ENCODE assay signal across 22 cellular contexts in genomic region chr11:63952570-63952969, GRCh38. TPM values are rescaled to one million over a fixed set of nuclear protein-coding genes. Genes with fewer than 3 reads are reported as not detected.
DNase-seq lines count a peak whose midpoint lies in the region; ATAC-seq and TF ChIP-seq lines count a peak whose summit lies in the region.
"Had no signal": no experiment of that assay in that cellular context is flagged by ENCODE, and none has a peak within 500 bp of the region (broad histone marks: within the 10 kb centered on the region; RNA-seq: fewer than 3 reads in every experiment).

No MANE protein-coding gene starts in this region.

- no CpG with 5 or more reads among the region's 4 CpGs for WGBS in mesendoderm (ENCODE audit: extremely low coverage, insufficient coverage, low lambda C conversion rate)

- in situ Hi-C loops in KBM-7 (cut with MboI; ENCODE audit: low pct_unique_long_range_greater_than_20kb, low sequenced_read_pairs), result no loop called here

- POLR2A ChIA-PET in CD4-positive, alpha-beta T cell (lab: Charles Lee), result no interaction called here

- peaks cover 1% of the 10 kb centered on the region for H3K4me1 ChIP-seq in mesendoderm (ENCODE audit: control insufficient read depth, low read depth, low read length)
- H3K4me1 ChIP-seq: gastrocnemius medialis, neural progenitor cell had no signal

- no peaks in the 10 kb centered on the region for H3K9me3 Mint-ChIP-seq in CD4-positive, alpha-beta T cell
- no peaks in the 10 kb centered on the region for H3K9me3 Mint-ChIP-seq in activated T-helper 2 cell treated with anti-CD3 and anti-CD28 coated beads, Interferon-gamma antibody, Interleukin-2, Interleukin-4, amounts not matched to agents 10 μg/mL and 5 μg/mL and 100 μg/mL, durations not matched to agents 14 hours and 24 hours and 36 hours
- H3K9me3 Mint-ChIP-seq: activated B cell treated with CpG ODN at 0.5 μM for 24 hours, brain, neural progenitor cell had no signal

- H3K4me3 ChIP-seq in mesendoderm (ENCODE audit: low read length), result no peak overlapping the region
- H3K4me3 ChIP-seq: gastrocnemius medialis, neural progenitor cell had no signal

- no peak overlapping the region for H3K27ac ChIP-seq in CD4-positive, alpha-beta T cell (ENCODE audit: low read depth, low read length)
- H3K27ac ChIP-seq in mesendoderm (ENCODE audit: low read depth, low read length), result no peak overlapping the region
- H3K27ac ChIP-seq: gastrocnemius medialis, KMS-11, neural progenitor cell had no signal

- ATAC-seq in CD4-positive, alpha-beta T cell (ENCODE audit: poor library complexity), result no peak
- ATAC-seq in GM21786 (IDR thresholded peaks at IDR 0.05; ENCODE audit: unreplicated experiment) (peak; percentile 12), GM18498 (IDR thresholded peaks at IDR 0.05; ENCODE audit: unreplicated experiment) (no peak), SK-N-SH treated with all-trans-retinoic acid at 6 μM for 48 hours (no peak), GM21447 (IDR thresholded peaks at IDR 0.05; ENCODE audit: unreplicated experiment) (no peak)
- ATAC-seq: gastrocnemius medialis had no signal

- no peak for TF ChIP-seq CTCF in CD4-positive, alpha-beta T cell (IDR thresholded peaks at IDR 0.05)

- H3K9ac ChIP-seq in mesendoderm (ENCODE audit: low read length), result peak overlapping the region; percentile 1
- H3K9ac ChIP-seq: KMS-11, neural progenitor cell had no signal

- H3K36me3 Mint-ChIP-seq in CD4-positive, alpha-beta T cell (ENCODE audit: low read depth), result peaks cover 31% of the 10 kb centered on the region
- H3K36me3 Mint-ChIP-seq in activated T-helper 2 cell treated with anti-CD3 and anti-CD28 coated beads, Interferon-gamma antibody, Interleukin-2, Interleukin-4, amounts not matched to agents 10 μg/mL and 5 μg/mL and 100 μg/mL, durations not matched to agents 14 hours and 24 hours and 36 hours (ENCODE audit: low read depth), result peaks cover 60% of the 10 kb centered on the region

- no peaks in the 10 kb centered on the region for H3K27me3 Mint-ChIP-seq in CD4-positive, alpha-beta T cell
- H3K27me3 Mint-ChIP-seq in activated T-helper 2 cell treated with anti-CD3 and anti-CD28 coated beads, Interferon-gamma antibody, Interleukin-2, Interleukin-4, amounts not matched to agents 10 μg/mL and 5 μg/mL and 100 μg/mL, durations not matched to agents 14 hours and 24 hours and 36 hours (ENCODE audit: low read depth), result no peaks in the 10 kb centered on the region
- H3K27me3 Mint-ChIP-seq: activated B cell treated with CpG ODN at 0.5 μM for 24 hours, brain, progenitor cell of endocrine pancreas had no signal

- no peak overlapping the region for H2AK5ac ChIP-seq in mesendoderm (ENCODE audit: low read length)

- H3K27me3 ChIP-seq in CD4-positive, alpha-beta T cell (ENCODE audit: control insufficient read depth, insufficient read depth, low read length), result no peaks in the 10 kb centered on the region
- no peaks in the 10 kb centered on the region for H3K27me3 ChIP-seq in mesendoderm (ENCODE audit: insufficient read depth, low read length, poor library complexity)
- H3K27me3 ChIP-seq: gastrocnemius medialis, neural progenitor cell had no signal

- no peak overlapping the region for H4K5ac ChIP-seq in mesendoderm (ENCODE audit: low read length)

- no peak for DNase-seq in CD4-positive, alpha-beta T cell
- DNase-seq in activated T-helper 2 cell treated with anti-CD3 and anti-CD28 coated beads, Interferon-gamma antibody, Interleukin-2, Interleukin-4, amounts not matched to agents 10 μg/mL and 5 μg/mL and 100 μg/mL, durations not matched to agents 14 hours and 24 hours and 36 hours (ENCODE audit: low spot score), result no peak
- DNase-seq in mesendoderm, result no peak
- DNase-seq in KBM-7, result no peak
- DNase-seq: activated B cell treated with CpG ODN at 0.5 μM for 24 hours; activated CD8-positive, alpha-beta memory T cell treated with anti-CD3 and anti-CD28 coated beads, Interleukin-2, amount 50 U/mL, for 48 hours; activated naive CD4-positive, alpha-beta T cell treated with anti-CD3 and anti-CD28 coated beads, Interleukin-2, amount 50 U/mL, for 16 hours; Calu3; gastrocnemius medialis; NCI-H1105 treated with DMSO at 0.1 percent for 48 hours; NCI-H2107; NCI-H524; Right ventricle myocardium superior had no signal

- H3K79me2 ChIP-seq in mesendoderm (ENCODE audit: control insufficient read depth, insufficient read depth, low read length), result no peaks in the 10 kb centered on the region

- peak overlapping the region; percentile 31 for H3K27ac Mint-ChIP-seq in CD4-positive, alpha-beta T cell
- H3K27ac Mint-ChIP-seq in activated T-helper 2 cell treated with anti-CD3 and anti-CD28 coated beads, Interferon-gamma antibody, Interleukin-2, Interleukin-4, amounts not matched to agents 10 μg/mL and 5 μg/mL and 100 μg/mL, durations not matched to agents 14 hours and 24 hours and 36 hours, result peak overlapping the region; percentile 53
- H3K27ac Mint-ChIP-seq: brain, progenitor cell of endocrine pancreas had no signal

- no peak overlapping the region for H3K18ac ChIP-seq in mesendoderm (ENCODE audit: low read length)

- no peak overlapping the region for H3K56ac ChIP-seq in mesendoderm (ENCODE audit: low read length)

- H2BK5ac ChIP-seq in mesendoderm (ENCODE audit: low read length), result no peak overlapping the region

- H3K4me1 Mint-ChIP-seq in CD4-positive, alpha-beta T cell (ENCODE audit: low read depth), result peaks cover 20% of the 10 kb centered on the region
- H3K4me1 Mint-ChIP-seq in activated T-helper 2 cell treated with anti-CD3 and anti-CD28 coated beads, Interferon-gamma antibody, Interleukin-2, Interleukin-4, amounts not matched to agents 10 μg/mL and 5 μg/mL and 100 μg/mL, durations not matched to agents 14 hours and 24 hours and 36 hours (ENCODE audit: low read depth), result peaks cover 19% of the 10 kb centered on the region
- H3K4me1 Mint-ChIP-seq: brain, neural progenitor cell had no signal

- H3K4ac ChIP-seq in mesendoderm (ENCODE audit: low read depth, low read length), result no peak overlapping the region

- H2BK120ac ChIP-seq in mesendoderm (ENCODE audit: low read depth, low read length), result no peak overlapping the region

- H3K4me3 Mint-ChIP-seq in CD4-positive, alpha-beta T cell, result no peak overlapping the region
- peak overlapping the region; percentile 37 for H3K4me3 Mint-ChIP-seq in activated T-helper 2 cell treated with anti-CD3 and anti-CD28 coated beads, Interferon-gamma antibody, Interleukin-2, Interleukin-4, amounts not matched to agents 10 μg/mL and 5 μg/mL and 100 μg/mL, durations not matched to agents 14 hours and 24 hours and 36 hours (ENCODE audit: low read depth)
- H3K4me3 Mint-ChIP-seq: activated B cell treated with CpG ODN at 0.5 μM for 24 hours, brain, neural progenitor cell had no signal

- CTCF ChIA-PET in CD4-positive, alpha-beta T cell (lab: Charles Lee), result no interaction called here

- intact Hi-C loops in CD4-positive, alpha-beta T cell (cut with DNase I, micrococcal nuclease), result no loop called here
- intact Hi-C loops in activated T-helper 2 cell treated with anti-CD3 and anti-CD28 coated beads, Interferon-gamma antibody, Interleukin-2, Interleukin-4, amounts not matched to agents 10 μg/mL and 5 μg/mL and 100 μg/mL, durations not matched to agents 14 hours and 24 hours and 36 hours (cut with micrococcal nuclease), result no loop called here

- no peak overlapping the region for H4K8ac ChIP-seq in mesendoderm (ENCODE audit: low read depth, low read length)

- H3K36me3 ChIP-seq in mesendoderm (ENCODE audit: control insufficient read depth, insufficient read depth, low read length), result peaks cover 14% of the 10 kb centered on the region
- H3K36me3 ChIP-seq: neural progenitor cell had no signal

- H3K23ac ChIP-seq in mesendoderm (ENCODE audit: low read length), result no peak overlapping the region

- no peak overlapping the region for H3K4me2 ChIP-seq in mesendoderm (ENCODE audit: low read length)
- H3K4me2 ChIP-seq: KMS-11, neural progenitor cell had no signal

- no peak overlapping the region for H2BK15ac ChIP-seq in mesendoderm (replicated peaks; ENCODE audit: low read depth)

- H3K9me3 ChIP-seq in CD4-positive, alpha-beta T cell (ENCODE audit: control insufficient read depth, low read length), result no peaks in the 10 kb centered on the region
- H3K9me3 ChIP-seq: gastrocnemius medialis had no signal

- no peaks in the 10 kb centered on the region for H3K79me1 ChIP-seq in mesendoderm (ENCODE audit: low read length)

RNA-seq across cellular contexts. Expression of gene NAA40, which starts 13.8 kb away (rescaled TPM):
- 10 to 100 TPM; 11.8 to 14.0 TPM for total RNA-seq in CD4-positive, alpha-beta T cell
- 29.9 and 30.3 TPM in 2 replicates for total RNA-seq in activated T-helper 2 cell treated with anti-CD3 and anti-CD28 coated beads, Interferon-gamma antibody, Interleukin-2, Interleukin-4, amounts not matched to agents 10 μg/mL and 5 μg/mL and 100 μg/mL, durations not matched to agents 14 hours and 24 hours and 36 hours
- polyA plus RNA-seq in mesendoderm (2013, experiment 1 of 2), result 20.3 TPM
- 19.6 TPM for polyA plus RNA-seq in mesendoderm (2013, experiment 2 of 2)

RNA-seq across cellular contexts. Expression of gene COX8A, which starts 21.9 kb away (rescaled TPM):
- 100 to 1,000 TPM in 1 of 2 experiments, 10 to 100 TPM in 1; 89.1 to 105 TPM for total RNA-seq in CD4-positive, alpha-beta T cell
- 312 and 326 TPM in 2 replicates for total RNA-seq in activated T-helper 2 cell treated with anti-CD3 and anti-CD28 coated beads, Interferon-gamma antibody, Interleukin-2, Interleukin-4, amounts not matched to agents 10 μg/mL and 5 μg/mL and 100 μg/mL, durations not matched to agents 14 hours and 24 hours and 36 hours
- polyA plus RNA-seq in mesendoderm (2013, experiment 1 of 2), result 485 TPM
- 460 TPM for polyA plus RNA-seq in mesendoderm (2013, experiment 2 of 2)

RNA-seq across cellular contexts. Expression of gene OTUB1, which starts 33.7 kb away (rescaled TPM):
- 10 to 100 TPM; 57.5 to 60.0 TPM for total RNA-seq in CD4-positive, alpha-beta T cell
- total RNA-seq in activated T-helper 2 cell treated with anti-CD3 and anti-CD28 coated beads, Interferon-gamma antibody, Interleukin-2, Interleukin-4, amounts not matched to agents 10 μg/mL and 5 μg/mL and 100 μg/mL, durations not matched to agents 14 hours and 24 hours and 36 hours, result 107 and 110 TPM in 2 replicates
- 82.6 TPM for polyA plus RNA-seq in mesendoderm (2013, experiment 1 of 2)
- polyA plus RNA-seq in mesendoderm (2013, experiment 2 of 2), result 80.4 TPM

RNA-seq across cellular contexts. Expression of gene RCOR2, which starts 35.6 kb away (rescaled TPM):
- not detected for total RNA-seq in CD4-positive, alpha-beta T cell
- 0.41 and 0.43 TPM in 2 replicates for total RNA-seq in activated T-helper 2 cell treated with anti-CD3 and anti-CD28 coated beads, Interferon-gamma antibody, Interleukin-2, Interleukin-4, amounts not matched to agents 10 μg/mL and 5 μg/mL and 100 μg/mL, durations not matched to agents 14 hours and 24 hours and 36 hours
- polyA plus RNA-seq in mesendoderm (2013, experiment 1 of 2), result 35.7 TPM
- 36.5 TPM for polyA plus RNA-seq in mesendoderm (2013, experiment 2 of 2)
- total RNA-seq: activated B cell treated with CpG ODN at 0.5 μM for 24 hours; T-helper 1 cell treated with Interleukin-12 subunit alpha and Interleukin-12 subunit beta and Interleukin-4 antibody, amounts not matched to agents 30 ng/mL and 1 ng/mL, for 36 hours had no signal
